In genomic region chr13:81104316-81104715, GRCh38 we compare ENCODE assay signal across 27 cellular contexts.
"Had no signal": no experiment of that assay in that cellular context is flagged by ENCODE, and none has a peak within 500 bp of the region (broad histone marks: within the 10 kb centered on the region; RNA-seq: fewer than 3 reads in every experiment).

No MANE protein-coding gene starts in this region.

- FAIRE-seq: endometrium, islet of Langerhans, keratinocyte had no signal

- H3K36me3 ChIP-seq: colonic mucosa, esophagus squamous epithelium, gastrocnemius medialis, heart right ventricle, left lung, lower lobe of right lung had no signal

- H3K36me3 Mint-ChIP-seq: mesothelial cell of epicardium had no signal

- H3K9me3 Mint-ChIP-seq: effector memory CD8-positive, alpha-beta T cell; mesothelial cell of epicardium had no signal

- H3K4me1 ChIP-seq: colonic mucosa, esophagus squamous epithelium, gastrocnemius medialis, heart right ventricle, left lung, lower lobe of right lung had no signal

- DNase-seq: colonic mucosa; cortex of kidney; effector CD8-positive, alpha-beta T cell; effector memory CD8-positive, alpha-beta T cell; endodermal cell; erythroblast; esophagus squamous epithelium; foreskin fibroblast; foreskin melanocyte; gastrocnemius medialis; glutamatergic neuron; head of caudate nucleus; heart right ventricle; hippocampal formation; left cardiac atrium; left lung; left ventricle myocardium superior; lower lobe of right lung; mesenchymal stem cell; mucosa of descending colon had no signal

- H3K4me1 Mint-ChIP-seq: mesothelial cell of epicardium had no signal

- H3K27ac Mint-ChIP-seq: dendritic cell treated with granulocyte-macrophage colony-stimulating factor and Interleukin-4, amounts not matched to agents 40 ng/mL and 50 ng/mL, for 4 days; effector memory CD8-positive, alpha-beta T cell; endodermal cell; mesothelial cell of epicardium had no signal

- ATAC-seq: effector memory CD8-positive, alpha-beta T cell; esophagus mucosa; gastrocnemius medialis; heart right ventricle; left cardiac atrium; left lung; left ventricle myocardium superior; lower lobe of right lung; mucosa of descending colon had no signal

- H3K4me3 Mint-ChIP-seq: dendritic cell treated with granulocyte-macrophage colony-stimulating factor and Interleukin-4, amounts not matched to agents 40 ng/mL and 50 ng/mL, for 4 days; effector memory CD8-positive, alpha-beta T cell; endodermal cell; mesothelial cell of epicardium had no signal

- H3K27me3 ChIP-seq: colonic mucosa, esophagus squamous epithelium, gastrocnemius medialis, heart right ventricle, left lung had no signal

- H3K27me3 Mint-ChIP-seq: dendritic cell treated with granulocyte-macrophage colony-stimulating factor and Interleukin-4, amounts not matched to agents 40 ng/mL and 50 ng/mL, for 4 days; effector memory CD8-positive, alpha-beta T cell had no signal

- H3K9me3 ChIP-seq: colonic mucosa, esophagus squamous epithelium, gastrocnemius medialis, heart right ventricle, lower lobe of right lung, mucosa of descending colon had no signal

- H3K27ac ChIP-seq: colonic mucosa, epithelial cell of prostate, esophagus squamous epithelium, gastrocnemius medialis, heart right ventricle, left lung, lower lobe of right lung had no signal

- H3K4me3 ChIP-seq: colonic mucosa, esophagus squamous epithelium, gastrocnemius medialis, heart right ventricle, left lung, lower lobe of right lung, mucosa of descending colon had no signal
